Comparison of ENCODE assay signal across 16 cellular contexts in genomic region chr9:22210262-22210661, GRCh38.
DNase-seq lines count a peak whose midpoint lies in the region; ATAC-seq, FAIRE-seq and TF ChIP-seq lines count a peak whose summit lies in the region.
"Had no signal": no experiment of that assay in that cellular context is flagged by ENCODE, and none has a peak within 500 bp of the region (broad histone marks: within the 10 kb centered on the region; RNA-seq: fewer than 3 reads in every experiment).

No MANE protein-coding gene starts in this region.

- H4K20me1 ChIP-seq in keratinocyte (ENCODE audit: control insufficient read depth, extremely low read depth, insufficient read depth, low read length) = no peaks in the 10 kb centered on the region

- POLR2A ChIA-PET in HEK293 (lab: Yijun Ruan, JAX) = no interaction called here
- POLR2A ChIA-PET in naive thymus-derived CD4-positive, alpha-beta T cell (lab: Charles Lee) = no interaction called here

- H3K4me1 Mint-ChIP-seq in Calu3 (ENCODE audit: low read depth, unreplicated experiment) = peaks cover 37% of the 10 kb centered on the region
- H3K4me1 Mint-ChIP-seq in activated T-helper 2 cell treated with anti-CD3 and anti-CD28 coated beads, Interferon-gamma antibody, Interleukin-2, Interleukin-4, amounts not matched to agents 10 μg/mL and 5 μg/mL and 100 μg/mL, durations not matched to agents 14 hours and 24 hours and 36 hours (ENCODE audit: low read depth) = peaks cover 48% of the 10 kb centered on the region
- H3K4me1 Mint-ChIP-seq in naive thymus-derived CD4-positive, alpha-beta T cell = peaks cover 6 to 15% (median 12%) of the 10 kb centered on the region in 7 donors

- H3K36me3 Mint-ChIP-seq in Calu3 (ENCODE audit: insufficient read depth, unreplicated experiment) = peaks cover 10% of the 10 kb centered on the region
- H3K36me3 Mint-ChIP-seq in activated T-helper 2 cell treated with anti-CD3 and anti-CD28 coated beads, Interferon-gamma antibody, Interleukin-2, Interleukin-4, amounts not matched to agents 10 μg/mL and 5 μg/mL and 100 μg/mL, durations not matched to agents 14 hours and 24 hours and 36 hours (ENCODE audit: low read depth) = no peaks in the 10 kb centered on the region
- H3K36me3 Mint-ChIP-seq in naive thymus-derived CD4-positive, alpha-beta T cell = peaks cover 0 to 3% (median 0%) of the 10 kb centered on the region in 5 donors
- H3K36me3 Mint-ChIP-seq: CD4-positive, CD25-positive, alpha-beta regulatory T cell; T-cell had no signal

- intact Hi-C loops in Calu3 (cut with micrococcal nuclease; ENCODE audit: unreplicated experiment) = loop anchor here (5.0 kb wide), 1 partner anchor 53 kb away; no protein-coding TSS in a partner anchor
- intact Hi-C loops in activated T-helper 2 cell treated with anti-CD3 and anti-CD28 coated beads, Interferon-gamma antibody, Interleukin-2, Interleukin-4, amounts not matched to agents 10 μg/mL and 5 μg/mL and 100 μg/mL, durations not matched to agents 14 hours and 24 hours and 36 hours (cut with micrococcal nuclease) = loop anchor here (1.0 to 5.0 kb wide), 4 partner anchors 30 to 62 kb away; no protein-coding TSS in a partner anchor
- intact Hi-C loops in naive thymus-derived CD4-positive, alpha-beta T cell (cut with micrococcal nuclease) = no loop called here

- H3K27ac Mint-ChIP-seq in Calu3 (ENCODE audit: unreplicated experiment) = peak overlapping the region; percentile 90
- peak overlapping the region; percentile 3 for H3K27ac Mint-ChIP-seq in activated T-helper 2 cell treated with anti-CD3 and anti-CD28 coated beads, Interferon-gamma antibody, Interleukin-2, Interleukin-4, amounts not matched to agents 10 μg/mL and 5 μg/mL and 100 μg/mL, durations not matched to agents 14 hours and 24 hours and 36 hours
- no peak overlapping the region for H3K27ac Mint-ChIP-seq in naive thymus-derived CD4-positive, alpha-beta T cell
- H3K27ac Mint-ChIP-seq: activated CD4-positive, alpha-beta T cell treated with anti-CD3 and anti-CD28 coated beads, Interleukin-2, amount 10 ng/mL, durations not matched to agents 24 days and 14 days; T-cell had no signal

- ATAC-seq in GM18519 (IDR thresholded peaks at IDR 0.05; ENCODE audit: low FRiP score, unreplicated experiment) (no peak), GM18870 (IDR thresholded peaks at IDR 0.05; ENCODE audit: unreplicated experiment) (no peak)
- ATAC-seq in naive thymus-derived CD4-positive, alpha-beta T cell = no peak
- ATAC-seq: T-cell had no signal

- FAIRE-seq in keratinocyte (lab: Jason Lieb, UNC) = peak; percentile 55

- CTCF ChIA-PET in Calu3 (lab: Charles Lee) (no interaction called here), HEK293 (lab: Yijun Ruan, JAX) (no interaction called here)
- CTCF ChIA-PET in naive thymus-derived CD4-positive, alpha-beta T cell (lab: Charles Lee) = no interaction called here

- no peak overlapping the region for H3K4me3 Mint-ChIP-seq in Calu3 (ENCODE audit: low read depth, unreplicated experiment)
- no peak overlapping the region for H3K4me3 Mint-ChIP-seq in activated T-helper 2 cell treated with anti-CD3 and anti-CD28 coated beads, Interferon-gamma antibody, Interleukin-2, Interleukin-4, amounts not matched to agents 10 μg/mL and 5 μg/mL and 100 μg/mL, durations not matched to agents 14 hours and 24 hours and 36 hours (ENCODE audit: low read depth)
- H3K4me3 Mint-ChIP-seq in naive thymus-derived CD4-positive, alpha-beta T cell = no peak overlapping the region
- H3K4me3 Mint-ChIP-seq: activated CD4-positive, alpha-beta T cell treated with anti-CD3 and anti-CD28 coated beads, Interleukin-2, amount 10 ng/mL, durations not matched to agents 24 days and 14 days; T-cell had no signal

- no TSS peak for BruUV-seq in Calu3 (replicated peaks; lab: Mats Ljungman, UMichigan)

- TF ChIP-seq CTCF in Calu3 (IDR thresholded peaks at IDR 0.05; ENCODE audit: unreplicated experiment) (no peak), HEK293 (tag by site-specific recombination; IDR thresholded peaks at IDR 0.05) (no peak), keratinocyte (optimal IDR thresholded peaks at IDR 0.05 in 1 of 3, IDR thresholded peaks at IDR 0.05 in 1 of 3, conservative IDR thresholded peaks at IDR 0.05 in 1 of 3; ENCODE audit: extremely low read depth in 1 of 3, insufficient read depth in 2 of 3, low read length in 3 of 3) (no peak)

- no peaks in the 10 kb centered on the region for H3K79me2 ChIP-seq in keratinocyte (ENCODE audit: control insufficient read depth, insufficient read depth, low read length)

- no peak overlapping the region for H2AFZ ChIP-seq in keratinocyte (ENCODE audit: control insufficient read depth, low read length)

- no peaks in the 10 kb centered on the region for H3K27me3 Mint-ChIP-seq in Calu3 (ENCODE audit: unreplicated experiment)
- H3K27me3 Mint-ChIP-seq in activated T-helper 2 cell treated with anti-CD3 and anti-CD28 coated beads, Interferon-gamma antibody, Interleukin-2, Interleukin-4, amounts not matched to agents 10 μg/mL and 5 μg/mL and 100 μg/mL, durations not matched to agents 14 hours and 24 hours and 36 hours (ENCODE audit: low read depth) = peaks cover 16% of the 10 kb centered on the region
- H3K27me3 Mint-ChIP-seq in naive thymus-derived CD4-positive, alpha-beta T cell = peaks cover 0 to 23% (median 0%) of the 10 kb centered on the region in 5 donors
- H3K27me3 Mint-ChIP-seq: CD4-positive, CD25-positive, alpha-beta regulatory T cell; T-cell had no signal

- no peaks in the 10 kb centered on the region for H3K36me3 ChIP-seq in HEK293 (ENCODE audit: control insufficient read depth in 2 of 2, insufficient read depth in 1 of 2, low read length in 2 of 2)
- no peaks in the 10 kb centered on the region for H3K36me3 ChIP-seq in keratinocyte (ENCODE audit: control insufficient read depth in 2 of 2, extremely low read depth in 1 of 2, insufficient read depth in 2 of 2, low read length in 2 of 2)
- no peaks in the 10 kb centered on the region for H3K36me3 ChIP-seq in naive thymus-derived CD4-positive, alpha-beta T cell (ENCODE audit: control insufficient read depth in 2 of 3, insufficient read depth in 3 of 3, low read length in 3 of 3)
- H3K36me3 ChIP-seq: cardiac muscle cell, lower lobe of right lung had no signal

- no peaks in the 10 kb centered on the region for H3K27me3 ChIP-seq in keratinocyte (ENCODE audit: control insufficient read depth, extremely low read depth, insufficient read depth, low read length)
- H3K27me3 ChIP-seq in naive thymus-derived CD4-positive, alpha-beta T cell (ENCODE audit: control insufficient read depth in 2 of 2, insufficient read depth in 2 of 2, low read length in 2 of 2) = no peaks in the 10 kb centered on the region
- H3K27me3 ChIP-seq: cardiac muscle cell had no signal

- H3K27ac ChIP-seq in HEK293 (ENCODE audit: extremely low read depth, low read depth, low read length) (no peak overlapping the region), keratinocyte (ENCODE audit: control insufficient read depth, insufficient read depth, low read length) (no peak overlapping the region)
- no peak overlapping the region for H3K27ac ChIP-seq in naive thymus-derived CD4-positive, alpha-beta T cell (ENCODE audit: low read depth, low read length)
- H3K27ac ChIP-seq: cardiac muscle cell, lower lobe of right lung had no signal

- no peak overlapping the region for H3K9ac ChIP-seq in keratinocyte (ENCODE audit: control insufficient read depth, extremely low read depth, insufficient read depth, low read length)

- no peak overlapping the region for H3K4me3 ChIP-seq in HEK293 (ENCODE audit: low read depth, low read length)
- H3K4me3 ChIP-seq in keratinocyte (ENCODE audit: control insufficient read depth in 2 of 3, extremely low read depth in 1 of 3, insufficient read depth in 2 of 3, low read depth in 1 of 3, low read length in 3 of 3) = no peak overlapping the region
- H3K4me3 ChIP-seq in naive thymus-derived CD4-positive, alpha-beta T cell (ENCODE audit: low read length) = no peak overlapping the region
- H3K4me3 ChIP-seq: cardiac muscle cell, lower lobe of right lung had no signal

- dilution Hi-C loops in keratinocyte (cut with MboI; ENCODE audit: extremely low pct_ligation_motif_present, low sequenced_read_pairs) = no loop called here

- H3K9me1 ChIP-seq in keratinocyte (ENCODE audit: control insufficient read depth, extremely low read depth, insufficient read depth, low read length) = no peaks in the 10 kb centered on the region

- peaks cover 24% of the 10 kb centered on the region for H3K4me1 ChIP-seq in HEK293 (ENCODE audit: control insufficient read depth, insufficient read depth, low read length)
- H3K4me1 ChIP-seq in keratinocyte (ENCODE audit: control insufficient read depth, extremely low read depth, insufficient read depth, low read length) = peaks cover 54% of the 10 kb centered on the region
- peaks cover 0 to 4% of the 10 kb centered on the region in 2 donors for H3K4me1 ChIP-seq in naive thymus-derived CD4-positive, alpha-beta T cell (ENCODE audit: control insufficient read depth in 2 of 2, insufficient read depth in 2 of 2, low read length in 2 of 2)

- peak; percentile 34 for DNase-seq in Calu3
- no peak for DNase-seq in activated T-helper 2 cell treated with anti-CD3 and anti-CD28 coated beads, Interferon-gamma antibody, Interleukin-2, Interleukin-4, amounts not matched to agents 10 μg/mL and 5 μg/mL and 100 μg/mL, durations not matched to agents 14 hours and 24 hours and 36 hours (ENCODE audit: low spot score)
- DNase-seq in keratinocyte (ENCODE audit: low read depth, low spot score) = no peak
- DNase-seq in naive thymus-derived CD4-positive, alpha-beta T cell = no peak
- no peak for DNase-seq in HuH-7 (ENCODE audit: low spot score)
- DNase-seq: activated CD4-positive, alpha-beta T cell treated with anti-CD3 and anti-CD28 coated beads, Interleukin-2, amount 10 ng/mL, durations not matched to agents 24 days and 14 days; activated effector memory CD4-positive, alpha-beta T cell treated with Interleukin-2 at 50 U/mL for 16 hours; KBM-7; lower lobe of right lung; NCI-H187 treated with DMSO at 0.1 percent for 48 hours; T-cell had no signal

- H3K9me3 ChIP-seq in HEK293 (ENCODE audit: control insufficient read depth, insufficient read depth, low read depth, low read length) (no peaks in the 10 kb centered on the region), keratinocyte (ENCODE audit: control insufficient read depth, low read depth, low read length) (no peaks in the 10 kb centered on the region)
- no peaks in the 10 kb centered on the region for H3K9me3 ChIP-seq in naive thymus-derived CD4-positive, alpha-beta T cell (ENCODE audit: control insufficient read depth in 2 of 3, low read length in 3 of 3)
- H3K9me3 ChIP-seq: lower lobe of right lung had no signal

- H3K9me3 Mint-ChIP-seq in Calu3 (ENCODE audit: low read depth, unreplicated experiment) = no peaks in the 10 kb centered on the region
- H3K9me3 Mint-ChIP-seq in activated T-helper 2 cell treated with anti-CD3 and anti-CD28 coated beads, Interferon-gamma antibody, Interleukin-2, Interleukin-4, amounts not matched to agents 10 μg/mL and 5 μg/mL and 100 μg/mL, durations not matched to agents 14 hours and 24 hours and 36 hours = no peaks in the 10 kb centered on the region
- H3K9me3 Mint-ChIP-seq in naive thymus-derived CD4-positive, alpha-beta T cell = no peaks in the 10 kb centered on the region
- H3K9me3 Mint-ChIP-seq: CD4-positive, CD25-positive, alpha-beta regulatory T cell; T-cell had no signal

- H3K4me2 ChIP-seq in keratinocyte (ENCODE audit: control insufficient read depth, extremely low read depth, insufficient read depth, low read depth, low read length) = no peak overlapping the region

Comparison
In these comparisons a context has a peak if more than half of its experiments do, and no peak if none do; other contexts are left out.
1. H3K27ac Mint-ChIP-seq: peak in Calu3 (single experiment) and activated T-helper 2 cell treated with anti-CD3 and anti-CD28 coated beads, Interferon-gamma antibody, Interleukin-2, Interleukin-4, amounts not matched to agents 10 μg/mL and 5 μg/mL and 100 μg/mL, durations not matched to agents 14 hours and 24 hours and 36 hours (single experiment); none in naive thymus-derived CD4-positive, alpha-beta T cell (0 of 9).
2. intact Hi-C loops: an anchor here in Calu3 (5.0 kb wide) and activated T-helper 2 cell treated with anti-CD3 and anti-CD28 coated beads, Interferon-gamma antibody, Interleukin-2, Interleukin-4, amounts not matched to agents 10 μg/mL and 5 μg/mL and 100 μg/mL, durations not matched to agents 14 hours and 24 hours and 36 hours (1.0 to 5.0 kb wide); none called in naive thymus-derived CD4-positive, alpha-beta T cell.